In the genomic region with DNA sequence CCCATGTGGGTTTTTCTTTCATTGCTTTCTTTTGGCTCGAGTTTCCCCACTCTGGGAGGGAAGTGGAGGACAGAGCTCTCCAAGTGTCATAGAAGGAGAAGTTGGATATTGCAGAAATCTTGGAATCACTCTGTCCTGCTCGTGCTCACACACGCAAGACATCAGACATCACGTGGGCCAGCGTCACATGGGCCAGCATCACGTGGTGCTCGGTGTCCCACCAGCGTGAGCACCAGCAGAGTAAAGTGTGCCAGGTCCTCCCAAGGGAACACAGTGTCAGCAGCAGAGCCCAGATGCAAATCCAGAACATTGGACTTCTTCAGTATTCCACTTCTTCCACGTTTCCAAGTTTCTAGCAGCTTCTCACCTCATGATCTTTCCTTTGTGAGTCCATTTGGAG, we compare ENCODE assay signal across 24 cellular contexts.
A peak's percentile ranks its signal among the peaks of the same experiment; 100 is the strongest.
DNase-seq lines count a peak whose midpoint lies in the region; ATAC-seq and TF ChIP-seq lines count a peak whose summit lies in the region.
"Had no signal": no experiment of that assay in that cellular context is flagged by ENCODE, and none has a peak within 500 bp of the region (broad histone marks: within the 10 kb centered on the region; RNA-seq: fewer than 3 reads in every experiment).

No MANE protein-coding gene starts in this region.

- no peaks in the 10 kb centered on the region for H3K4me1 ChIP-seq in right cardiac atrium (ENCODE audit: control insufficient read depth, insufficient read depth, low read length)
- peaks cover 6% of the 10 kb centered on the region for H3K4me1 ChIP-seq in left ventricle myocardium inferior
- H3K4me1 ChIP-seq in smooth muscle cell (ENCODE audit: low read depth) = peaks cover 5% of the 10 kb centered on the region

- no peaks in the 10 kb centered on the region for H3K79me2 ChIP-seq in smooth muscle cell (ENCODE audit: low read depth)

- no peak for TF ChIP-seq EP300 in Ishikawa (IDR thresholded peaks at IDR 0.05; ENCODE audit: borderline replicate concordance)

- no peak overlapping the region for H2AFZ ChIP-seq in smooth muscle cell (ENCODE audit: low read depth)
- H2AFZ ChIP-seq: PC-9 had no signal

- TF ChIP-seq RAD21 in Ishikawa (IDR thresholded peaks at IDR 0.05; ENCODE audit: low read depth) = no peak

- H3K9ac ChIP-seq in smooth muscle cell (ENCODE audit: low read depth) = no peak overlapping the region

- peaks cover 8% of the 10 kb centered on the region for H3F3A ChIP-seq in smooth muscle cell (ENCODE audit: low read depth)

- TF ChIP-seq CTCF in left ventricle myocardium inferior (IDR thresholded peaks at IDR 0.05; ENCODE audit: borderline replicate concordance) (no peak), smooth muscle cell (IDR thresholded peaks at IDR 0.05; ENCODE audit: borderline replicate concordance, insufficient read depth, poor library complexity, severe bottlenecking) (no peak)

- H3K4me2 ChIP-seq in smooth muscle cell = no peak overlapping the region
- H3K4me2 ChIP-seq: PC-9 had no signal

- no peaks in the 10 kb centered on the region for H3K4me1 Mint-ChIP-seq in stimulated activated naive CD8-positive, alpha-beta T cell treated with anti-CD3 and anti-CD28 coated beads, Interleukin-15, amount 100 ng/mL, for 72 hours

- H3K27me3 ChIP-seq in right cardiac atrium (ENCODE audit: control insufficient read depth, insufficient read depth) = no peaks in the 10 kb centered on the region
- peaks cover 4% of the 10 kb centered on the region for H3K27me3 ChIP-seq in left ventricle myocardium inferior (ENCODE audit: low read depth)
- no peaks in the 10 kb centered on the region for H3K27me3 ChIP-seq in smooth muscle cell (ENCODE audit: low read depth)
- H3K27me3 ChIP-seq: MG63 had no signal

- no peaks in the 10 kb centered on the region for H4K20me1 ChIP-seq in smooth muscle cell (ENCODE audit: low read depth)

- no peaks in the 10 kb centered on the region for H3K36me3 ChIP-seq in left ventricle myocardium inferior
- H3K36me3 ChIP-seq in smooth muscle cell (ENCODE audit: low read depth) = no peaks in the 10 kb centered on the region
- H3K36me3 ChIP-seq: MG63 had no signal

- peak; percentile 25 to 31 for ATAC-seq in right cardiac atrium
- no peak for ATAC-seq in stimulated activated naive CD8-positive, alpha-beta T cell treated with anti-CD3 and anti-CD28 coated beads, Interleukin-15, amount 100 ng/mL, for 72 hours
- ATAC-seq: CD8-positive, alpha-beta T cell; HCT116 had no signal

- intact Hi-C loops in right cardiac atrium (cut with DNase I) (no loop called here), left ventricle myocardium inferior (cut with micrococcal nuclease) (no loop called here)

- DNase-seq in right cardiac atrium (peak in 2 of 3 donors; percentile 67 to 72), left ventricle myocardium inferior (no peak), smooth muscle cell (lab: John Stamatoyannopoulos, UW; ENCODE audit: unreplicated experiment) (no peak), NK-92 (lab: John Stamatoyannopoulos, UW; ENCODE audit: unreplicated experiment) (no peak)
- DNase-seq in activated CD4-positive, alpha-beta T cell treated with anti-CD3 and anti-CD28 coated beads for 4 hours = no peak
- no peak for DNase-seq in stimulated activated naive CD8-positive, alpha-beta T cell treated with anti-CD3 and anti-CD28 coated beads, Interleukin-15, amount 100 ng/mL, for 72 hours
- DNase-seq: C1 segment of cervical spinal cord; CD8-positive, alpha-beta T cell; DMS 273 treated with DMSO at 0.1 percent for 48 hours; DMS79; EL; GDM1; KBM-7; MG63; NCI-H1105 treated with DMSO at 0.1 percent for 48 hours; NCI-H146; NCI-H1930; NCI-H446; NCI-H524 treated with DMSO at 0.1 percent for 48 hours; NCI-H774; PC-9; Right ventricle myocardium superior had no signal

- no peak overlapping the region for H3K4me3 Mint-ChIP-seq in stimulated activated naive CD8-positive, alpha-beta T cell treated with anti-CD3 and anti-CD28 coated beads, Interleukin-15, amount 100 ng/mL, for 72 hours
- H3K4me3 Mint-ChIP-seq: CD8-positive, alpha-beta T cell had no signal

- H3K4me3 ChIP-seq in right cardiac atrium (ENCODE audit: low read length) (no peak overlapping the region), left ventricle myocardium inferior (no peak overlapping the region), smooth muscle cell (no peak overlapping the region)
- H3K4me3 ChIP-seq: MG63, PC-9 had no signal

- H3K27ac Mint-ChIP-seq in stimulated activated naive CD8-positive, alpha-beta T cell treated with anti-CD3 and anti-CD28 coated beads, Interleukin-15, amount 100 ng/mL, for 72 hours = no peak overlapping the region
- H3K27ac Mint-ChIP-seq: CD8-positive, alpha-beta T cell had no signal

- no peaks in the 10 kb centered on the region for H3K27me3 Mint-ChIP-seq in stimulated activated naive CD8-positive, alpha-beta T cell treated with anti-CD3 and anti-CD28 coated beads, Interleukin-15, amount 100 ng/mL, for 72 hours

- 75% methylated on average over 9 of the region's 9 CpGs for WGBS in right cardiac atrium
- 90% methylated on average over 9 of the region's 9 CpGs for WGBS in smooth muscle cell (ENCODE audit: low lambda C conversion rate)

- H3K9me3 ChIP-seq in right cardiac atrium (ENCODE audit: control insufficient read depth, low read length) = no peaks in the 10 kb centered on the region
- H3K9me3 ChIP-seq in left ventricle myocardium inferior (replicated peaks) = no peaks in the 10 kb centered on the region
- H3K9me3 ChIP-seq in smooth muscle cell (replicated peaks; ENCODE audit: low read depth) = no peaks in the 10 kb centered on the region
- H3K9me3 ChIP-seq: MG63 had no signal

- H3K9me3 Mint-ChIP-seq in stimulated activated naive CD8-positive, alpha-beta T cell treated with anti-CD3 and anti-CD28 coated beads, Interleukin-15, amount 100 ng/mL, for 72 hours = no peaks in the 10 kb centered on the region
- H3K9me3 Mint-ChIP-seq: CD8-positive, alpha-beta T cell had no signal

- H3K27ac ChIP-seq in right cardiac atrium (ENCODE audit: low read length) (no peak overlapping the region), left ventricle myocardium inferior (replicated peaks) (no peak overlapping the region), smooth muscle cell (ENCODE audit: low read depth) (peak overlapping the region; percentile 89)
- H3K27ac ChIP-seq: PC-9 had no signal

TF ChIP-seq in Ishikawa, 13 proteins besides CTCF, POLR2A, EP300 and RAD21:
- TF ChIP-seq, protein P1, sequence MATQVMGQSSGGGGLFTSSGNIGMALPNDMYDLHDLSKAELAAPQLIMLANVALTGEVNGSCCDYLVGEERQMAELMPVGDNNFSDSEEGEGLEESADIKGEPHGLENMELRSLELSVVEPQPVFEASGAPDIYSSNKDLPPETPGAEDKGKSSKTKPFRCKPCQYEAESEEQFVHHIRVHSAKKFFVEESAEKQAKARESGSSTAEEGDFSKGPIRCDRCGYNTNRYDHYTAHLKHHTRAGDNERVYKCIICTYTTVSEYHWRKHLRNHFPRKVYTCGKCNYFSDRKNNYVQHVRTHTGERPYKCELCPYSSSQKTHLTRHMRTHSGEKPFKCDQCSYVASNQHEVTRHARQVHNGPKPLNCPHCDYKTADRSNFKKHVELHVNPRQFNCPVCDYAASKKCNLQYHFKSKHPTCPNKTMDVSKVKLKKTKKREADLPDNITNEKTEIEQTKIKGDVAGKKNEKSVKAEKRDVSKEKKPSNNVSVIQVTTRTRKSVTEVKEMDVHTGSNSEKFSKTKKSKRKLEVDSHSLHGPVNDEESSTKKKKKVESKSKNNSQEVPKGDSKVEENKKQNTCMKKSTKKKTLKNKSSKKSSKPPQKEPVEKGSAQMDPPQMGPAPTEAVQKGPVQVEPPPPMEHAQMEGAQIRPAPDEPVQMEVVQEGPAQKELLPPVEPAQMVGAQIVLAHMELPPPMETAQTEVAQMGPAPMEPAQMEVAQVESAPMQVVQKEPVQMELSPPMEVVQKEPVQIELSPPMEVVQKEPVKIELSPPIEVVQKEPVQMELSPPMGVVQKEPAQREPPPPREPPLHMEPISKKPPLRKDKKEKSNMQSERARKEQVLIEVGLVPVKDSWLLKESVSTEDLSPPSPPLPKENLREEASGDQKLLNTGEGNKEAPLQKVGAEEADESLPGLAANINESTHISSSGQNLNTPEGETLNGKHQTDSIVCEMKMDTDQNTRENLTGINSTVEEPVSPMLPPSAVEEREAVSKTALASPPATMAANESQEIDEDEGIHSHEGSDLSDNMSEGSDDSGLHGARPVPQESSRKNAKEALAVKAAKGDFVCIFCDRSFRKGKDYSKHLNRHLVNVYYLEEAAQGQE (IDR thresholded peaks at IDR 0.05; ENCODE audit: low read depth) = no peak
- TF ChIP-seq TEAD4 (IDR thresholded peaks at IDR 0.05) = no peak
- TF ChIP-seq TCF12 (IDR thresholded peaks at IDR 0.05; ENCODE audit: low read depth) = no peak
- TF ChIP-seq CREB1 (IDR thresholded peaks at IDR 0.05; ENCODE audit: low read depth) = no peak
- no peak for TF ChIP-seq NFIC (IDR thresholded peaks at IDR 0.05)
- no peak for TF ChIP-seq FOXM1 (IDR thresholded peaks at IDR 0.05; ENCODE audit: borderline replicate concordance, low read depth)
- no peak for TF ChIP-seq TAF1 (IDR thresholded peaks at IDR 0.05; ENCODE audit: low read depth)
- TF ChIP-seq, protein P2, sequence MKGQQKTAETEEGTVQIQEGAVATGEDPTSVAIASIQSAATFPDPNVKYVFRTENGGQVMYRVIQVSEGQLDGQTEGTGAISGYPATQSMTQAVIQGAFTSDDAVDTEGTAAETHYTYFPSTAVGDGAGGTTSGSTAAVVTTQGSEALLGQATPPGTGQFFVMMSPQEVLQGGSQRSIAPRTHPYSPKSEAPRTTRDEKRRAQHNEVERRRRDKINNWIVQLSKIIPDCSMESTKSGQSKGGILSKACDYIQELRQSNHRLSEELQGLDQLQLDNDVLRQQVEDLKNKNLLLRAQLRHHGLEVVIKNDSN (IDR thresholded peaks at IDR 0.05) = 0 out of 2 replicates have a peak, but pooled peaks have one; percentile 28

Comparison
In these comparisons a context has a peak if more than half of its experiments do, and no peak if none do; other contexts are left out.
1. DNase-seq: peak in right cardiac atrium (2 of 3); none in left ventricle myocardium inferior (single experiment), smooth muscle cell (single experiment), activated CD4-positive, alpha-beta T cell treated with anti-CD3 and anti-CD28 coated beads for 4 hours (0 of 2), NK-92 (single experiment) and stimulated activated naive CD8-positive, alpha-beta T cell treated with anti-CD3 and anti-CD28 coated beads, Interleukin-15, amount 100 ng/mL, for 72 hours (0 of 2).